8 cellular contexts compared by ENCODE assay signal in genomic region chr9:131709010-131709409, GRCh38. TPM values are rescaled to one million over a fixed set of nuclear protein-coding genes. Genes with fewer than 3 reads are reported as not detected.
DNase-seq lines count a peak whose midpoint lies in the region; TF ChIP-seq lines count a peak whose summit lies in the region.
"Not testable (repeated sequence)": the region's sequence is repeated elsewhere in the genome, so short reads cannot be mapped to it uniquely, and the experiment has no call there.

No MANE protein-coding gene starts in this region.

- peak overlapping the region; percentile 41 for H3K4me3 Mint-ChIP-seq in activated T-cell treated with anti-CD3 and anti-CD28 coated beads, Interleukin-2, amount 50 U/mL, for 24 hours
- H3K4me3 Mint-ChIP-seq in brain, result peak overlapping the region in 1 of 5 experiments; percentile 15
- H3K4me3 Mint-ChIP-seq in progenitor cell of endocrine pancreas (ENCODE audit: low read depth), result not testable (repeated sequence)

- H3K27me3 Mint-ChIP-seq in activated T-cell treated with anti-CD3 and anti-CD28 coated beads, Interleukin-2, amount 50 U/mL, for 24 hours; brain; progenitor cell of endocrine pancreas: not testable (repeated sequence)

- H3K4me2 ChIP-seq in BLaER1 treated with 17β-estradiol and CSF1 and Interleukin-3, amounts not matched to agents 10 nM and 100 nM, result peak overlapping the region; percentile 74 to 88 (median 81)
- H3K4me2 ChIP-seq in OCI-LY3 (ENCODE audit: low read length), result peak overlapping the region; percentile 81

- peaks cover 0 to 29% (median 14%) of the 10 kb centered on the region in 11 experiments; a peak in 19 of 22 replicates for H3K36me3 ChIP-seq in BLaER1 treated with 17β-estradiol and CSF1 and Interleukin-3, amounts not matched to agents 10 nM and 100 nM
- peaks cover 25% of the 10 kb centered on the region for H3K36me3 ChIP-seq in OCI-LY3 (replicated peaks; ENCODE audit: low read depth, low read length)
- not testable (repeated sequence) for H3K36me3 ChIP-seq in esophagus muscularis mucosa; liver (ENCODE audit: control insufficient read depth in 4 of 4, insufficient read depth in 3 of 4, low read depth in 1 of 4, low read length in 3 of 4); thyroid gland

- not testable (repeated sequence) for H3K9me3 Mint-ChIP-seq in activated T-cell treated with anti-CD3 and anti-CD28 coated beads, Interleukin-2, amount 50 U/mL, for 24 hours; brain; progenitor cell of endocrine pancreas (ENCODE audit: low read depth)

- H2AFZ ChIP-seq in OCI-LY3 (ENCODE audit: low read depth, low read length), result not testable (repeated sequence)

- peak overlapping the region; percentile 54 to 78 (median 67); a peak in 19 of 22 replicates for H3K9ac ChIP-seq in BLaER1 treated with 17β-estradiol and CSF1 and Interleukin-3, amounts not matched to agents 10 nM and 100 nM
- H3K9ac ChIP-seq in OCI-LY3 (ENCODE audit: low read length), result peak overlapping the region; percentile 67; the same call in 1 of the 2 replicates
- not testable (repeated sequence) for H3K9ac ChIP-seq in liver (ENCODE audit: low read depth in 1 of 2, low read length in 2 of 2)

- not testable (repeated sequence) for H3K27me3 ChIP-seq in BLaER1 treated with 17β-estradiol and CSF1 and Interleukin-3, amounts not matched to agents 10 nM and 100 nM; OCI-LY3 (ENCODE audit: low read depth, low read length); esophagus muscularis mucosa; liver (ENCODE audit: control insufficient read depth in 4 of 4, insufficient read depth in 4 of 4, low read length in 3 of 4); thyroid gland

- H3K4me3 ChIP-seq in BLaER1 treated with 17β-estradiol and CSF1 and Interleukin-3, amounts not matched to agents 10 nM and 100 nM, result peak overlapping the region in 2 of 10 experiments; percentile 9 to 25; a peak in 1 of 20 replicates
- H3K4me3 ChIP-seq in OCI-LY3 (ENCODE audit: low read length) (peak overlapping the region; percentile 47), esophagus muscularis mucosa (peak overlapping the region; percentile 10 to 20 (median 18))
- H3K4me3 ChIP-seq in liver (ENCODE audit: low read depth in 1 of 3, low read length in 3 of 3); thyroid gland (replicated peaks in 1 of 3): not testable (repeated sequence)

- H3K4me1 Mint-ChIP-seq in activated T-cell treated with anti-CD3 and anti-CD28 coated beads, Interleukin-2, amount 50 U/mL, for 24 hours (ENCODE audit: low read depth), result peaks cover 91% of the 10 kb centered on the region
- H3K4me1 Mint-ChIP-seq in brain (peaks cover 75% of the 10 kb centered on the region), progenitor cell of endocrine pancreas (ENCODE audit: low read depth) (peaks cover 59% of the 10 kb centered on the region)

- WGBS in esophagus muscularis mucosa, result 77% methylated on average over 10 of the region's 10 CpGs
- WGBS in liver, result 88% methylated on average over 10 of the region's 10 CpGs
- 81 to 90% methylated on average over 10 of the region's 10 CpGs for WGBS in thyroid gland, 2 donors

- peaks cover 77 to 100% (median 95%) of the 10 kb centered on the region in 10 experiments for H3K4me1 ChIP-seq in BLaER1 treated with 17β-estradiol and CSF1 and Interleukin-3, amounts not matched to agents 10 nM and 100 nM
- H3K4me1 ChIP-seq in OCI-LY3 (ENCODE audit: low read length), result peaks cover 85% of the 10 kb centered on the region
- H3K4me1 ChIP-seq in esophagus muscularis mucosa, result peaks cover 76 to 95% (median 84%) of the 10 kb centered on the region in 4 donors
- peaks cover 17 to 47% (median 44%) of the 10 kb centered on the region in 4 donors for H3K4me1 ChIP-seq in liver (ENCODE audit: control insufficient read depth in 4 of 4, insufficient read depth in 4 of 4, low read length in 3 of 4)
- H3K4me1 ChIP-seq in thyroid gland, result peaks cover 23 to 82% of the 10 kb centered on the region in 2 donors

- not testable (repeated sequence) for TF ChIP-seq RAD21 in liver (IDR thresholded peaks at IDR 0.05)

- H3K27ac ChIP-seq in BLaER1 treated with 17β-estradiol and CSF1 and Interleukin-3, amounts not matched to agents 10 nM and 100 nM, result peak overlapping the region; percentile 54 to 88 (median 76)
- H3K27ac ChIP-seq in OCI-LY3 (ENCODE audit: low read length), result peak overlapping the region; percentile 90
- H3K27ac ChIP-seq in esophagus muscularis mucosa (replicated peaks in 1 of 4), result peak overlapping the region; percentile 61 to 82 (median 70)
- H3K27ac ChIP-seq in liver (ENCODE audit: low read depth in 1 of 2, low read length in 2 of 2), result peak overlapping the region; percentile 71 to 78
- peak overlapping the region; percentile 2 to 77 (median 66) for H3K27ac ChIP-seq in thyroid gland

- H3K9me3 ChIP-seq in BLaER1 treated with 17β-estradiol and CSF1 and Interleukin-3, amounts not matched to agents 10 nM and 100 nM (replicated peaks in 1 of 11); OCI-LY3 (ENCODE audit: insufficient read depth, low read length); esophagus muscularis mucosa; liver (ENCODE audit: control insufficient read depth in 4 of 4, low read length in 3 of 4); thyroid gland: not testable (repeated sequence)

- not testable (repeated sequence) for TF ChIP-seq POLR2A in esophagus muscularis mucosa (IDR thresholded peaks at IDR 0.05; ENCODE audit: low read depth); thyroid gland (IDR thresholded peaks at IDR 0.05)

- intact Hi-C loops in esophagus muscularis mucosa (cut with DNase I); thyroid gland (cut with DNase I): not testable (repeated sequence)

- DNase-seq in activated T-cell treated with anti-CD3 and anti-CD28 coated beads, Interleukin-2, amount 50 U/mL, for 24 hours; esophagus muscularis mucosa (ENCODE audit: extremely low spot score); progenitor cell of endocrine pancreas (ENCODE audit: low spot score, unreplicated experiment); thyroid gland: not testable (repeated sequence)

- peaks cover 38% of the 10 kb centered on the region for H3K36me3 Mint-ChIP-seq in activated T-cell treated with anti-CD3 and anti-CD28 coated beads, Interleukin-2, amount 50 U/mL, for 24 hours (ENCODE audit: low read depth)
- peaks cover 11% of the 10 kb centered on the region for H3K36me3 Mint-ChIP-seq in brain
- H3K36me3 Mint-ChIP-seq in progenitor cell of endocrine pancreas (ENCODE audit: insufficient read depth), result not testable (repeated sequence)

- H3K79me2 ChIP-seq in OCI-LY3 (ENCODE audit: low read length), result peaks cover 100% of the 10 kb centered on the region

- not testable (repeated sequence) for TF ChIP-seq CTCF in OCI-LY3 (IDR thresholded peaks at IDR 0.05; ENCODE audit: low read depth, low read length); brain (conservative IDR thresholded peaks at IDR 0.05); esophagus muscularis mucosa (IDR thresholded peaks at IDR 0.05); liver (IDR thresholded peaks at IDR 0.05; ENCODE audit: low read depth, low read length, missing input control); progenitor cell of endocrine pancreas (IDR thresholded peaks at IDR 0.05; ENCODE audit: unreplicated experiment); thyroid gland (IDR thresholded peaks at IDR 0.05)

- peaks cover 32 to 100% (median 76%) of the 10 kb centered on the region in 11 experiments; a peak in 21 of 22 replicates for H4K20me1 ChIP-seq in BLaER1 treated with 17β-estradiol and CSF1 and Interleukin-3, amounts not matched to agents 10 nM and 100 nM
- H4K20me1 ChIP-seq in OCI-LY3 (ENCODE audit: insufficient read depth, low read length), result peaks cover 73% of the 10 kb centered on the region

- H3K27ac Mint-ChIP-seq in activated T-cell treated with anti-CD3 and anti-CD28 coated beads, Interleukin-2, amount 50 U/mL, for 24 hours, result peak overlapping the region; percentile 90
- H3K27ac Mint-ChIP-seq in brain, result peak overlapping the region in 4 of 5 experiments; percentile 58 to 93 (median 81)
- H3K27ac Mint-ChIP-seq in progenitor cell of endocrine pancreas, result peak overlapping the region; percentile 49

- not testable (repeated sequence) for TF ChIP-seq EP300 in esophagus muscularis mucosa (IDR thresholded peaks at IDR 0.05)

RNA-seq across cellular contexts. Expression of gene RAPGEF1, which starts 30.9 kb away (rescaled TPM):
- polyA plus RNA-seq in brain (ENCODE audit: insufficient read depth, low read depth, low replicate concordance), result 44.2 TPM
- 100 to 1,000 TPM in 2 of 4 donors, 10 to 100 TPM in 2; 66.6 to 138 (median 101) TPM for total RNA-seq in esophagus muscularis mucosa
- 10 to 100 TPM; 14.1 to 19.6 TPM for total RNA-seq in liver
- polyA plus RNA-seq in liver, result 10 to 100 TPM in 1 of 2 donors, 1 to 10 TPM in 1; 5.6 to 19.7 TPM
- 57.3 and 62.8 TPM in 2 replicates for total RNA-seq in progenitor cell of endocrine pancreas
- total RNA-seq in thyroid gland, result 10 to 100 TPM; 39.6 to 52.5 (median 44.9) TPM
